9 cellular contexts compared by ENCODE assay signal in genomic region chr4:4438891-4439290, GRCh38. TPM values are rescaled to one million over a fixed set of nuclear protein-coding genes. Genes with fewer than 3 reads are reported as not detected.
"Had no signal": no experiment of that assay in that cellular context is flagged by ENCODE, and none has a peak within 500 bp of the region (broad histone marks: within the 10 kb centered on the region; RNA-seq: fewer than 3 reads in every experiment).

No MANE protein-coding gene starts in this region.

- H3K4me3 ChIP-seq: GM23338 had no signal

- H3K4me3 Mint-ChIP-seq: GM23338, H9, IgD-negative memory B cell had no signal

- H3K27me3 Mint-ChIP-seq: IgD-negative memory B cell had no signal

- DNase-seq: H9, Karpas-422, KBM-7 had no signal

- ATAC-seq: GM23338, HCT116, HepG2 had no signal

- H3K9me3 Mint-ChIP-seq: GM23338, H9, IgD-negative memory B cell had no signal

- H3K27ac ChIP-seq: HL-60, KMS-11 had no signal

- H3K27ac Mint-ChIP-seq: GM23338, IgD-negative memory B cell had no signal

RNA-seq across cellular contexts. Expression of gene NSG1, which starts 52.0 kb away (rescaled TPM):
- total RNA-seq: HepG2 had no signal
- polyA plus RNA-seq: HepG2 had no signal
